ENCODE assay signal across 2 cellular contexts in genomic region chr11:8567597-8568198, GRCh38.
TF ChIP-seq lines count a peak whose summit lies in the region.

No MANE protein-coding gene starts in this region.

TF ChIP-seq in SK-N-SH, 30 proteins besides CTCF, POLR2A, EP300 and RAD21:
- 0 out of 2 replicates have a peak, but pooled peaks have one; percentile 25 for TF ChIP-seq JUND (IDR thresholded peaks at IDR 0.05)
- peak; percentile 17; the same call in 1 of the 2 replicates for TF ChIP-seq FOSL2 (IDR thresholded peaks at IDR 0.05; ENCODE audit: borderline replicate concordance, low read depth)
- no peak for TF ChIP-seq POLR2AphosphoS5 (IDR thresholded peaks at IDR 0.05; ENCODE audit: low read depth, low read length)

TF ChIP-seq in HepG2, 621 proteins besides CTCF, POLR2A, EP300 and RAD21:
- TF ChIP-seq ZBTB2 (CRISPR knock-in tag; IDR thresholded peaks at IDR 0.05; ENCODE audit: low read depth) (no peak), ZNF577 (CRISPR knock-in tag; IDR thresholded peaks at IDR 0.05; ENCODE audit: borderline replicate concordance, low read depth) (no peak), KDM3A (CRISPR knock-in tag; IDR thresholded peaks at IDR 0.05; ENCODE audit: low read depth) (no peak), FUBP1 (CRISPR knock-in tag; IDR thresholded peaks at IDR 0.05; ENCODE audit: borderline replicate concordance) (no peak), ZNF512B (CRISPR knock-in tag; IDR thresholded peaks at IDR 0.05; ENCODE audit: borderline replicate concordance) (no peak), CREB1 (IDR thresholded peaks at IDR 0.05) (no peak), CREB1 (CRISPR knock-in tag; IDR thresholded peaks at IDR 0.05) (no peak), ZNF382 (CRISPR knock-in tag; IDR thresholded peaks at IDR 0.05; ENCODE audit: borderline replicate concordance) (no peak), EZH2 (conservative IDR thresholded peaks at IDR 0.05; ENCODE audit: low read depth, low read length) (no peak), NPAS2 (CRISPR knock-in tag; IDR thresholded peaks at IDR 0.05; ENCODE audit: borderline replicate concordance) (no peak), HNRNPLL (IDR thresholded peaks at IDR 0.05; ENCODE audit: low read depth, low read length, poor library complexity, severe bottlenecking) (no peak), CHCHD3 (CRISPR knock-in tag; IDR thresholded peaks at IDR 0.05) (no peak), ZNF816 (CRISPR knock-in tag; IDR thresholded peaks at IDR 0.05; ENCODE audit: borderline replicate concordance) (no peak), MXD1 (CRISPR knock-in tag; IDR thresholded peaks at IDR 0.05) (no peak), CREBL2 (CRISPR knock-in tag; IDR thresholded peaks at IDR 0.05; ENCODE audit: borderline replicate concordance) (no peak), ADNP (CRISPR knock-in tag; IDR thresholded peaks at IDR 0.05) (no peak), FOSL1 (CRISPR knock-in tag; IDR thresholded peaks at IDR 0.05; ENCODE audit: borderline replicate concordance) (no peak), ZNF619 (CRISPR knock-in tag; IDR thresholded peaks at IDR 0.05) (no peak), DPF2 (CRISPR knock-in tag; IDR thresholded peaks at IDR 0.05; ENCODE audit: borderline replicate concordance, low read depth) (no peak)
